Comparison of ENCODE assay signal across 29 cellular contexts in genomic region chr9:132806306-132806705, GRCh38.
"Had no signal": no experiment of that assay in that cellular context is flagged by ENCODE, and none has a peak within 500 bp of the region (broad histone marks: within the 10 kb centered on the region; RNA-seq: fewer than 3 reads in every experiment).

No MANE protein-coding gene starts in this region.

- H3K9me3 Mint-ChIP-seq: activated naive CD4-positive, alpha-beta T cell treated with anti-CD3 and anti-CD28 coated beads for 36 hours; activated naive CD8-positive, alpha-beta T cell treated with anti-CD3 and anti-CD28 coated beads for 36 hours; activated T-helper 1 cell treated with anti-CD3 and anti-CD28 coated beads, Interleukin-12 subunit alpha, Interleukin-12 subunit beta, Interleukin-2, Interleukin-4 antibody, amounts not matched to agents 30 ng/mL and 10 ng/mL and 1 ng/mL, durations not matched to agents 14 hours and 24 hours and 36 hours; T-helper 2 cell treated with Interferon-gamma antibody and Interleukin-4, amounts not matched to agents 5 μg/mL and 100 μg/mL, for 36 hours had no signal

- ATAC-seq: activated CD4-positive, alpha-beta T cell treated with anti-CD3 and anti-CD28 coated beads for 36 hours; activated CD8-positive, alpha-beta T cell treated with anti-CD3 and anti-CD28 coated beads, Interleukin-2, amount 10 ng/mL, durations not matched to agents 7 days and 5 days; body of pancreas; gastrocnemius medialis; left lobe of liver; mucosa of descending colon; psoas muscle; stimulated activated naive B cell treated with anti-CD40 and anti-IgM and Interleukin-4, amounts not matched to agents 10 μg/mL and 1 μg/mL and 100 μg/mL, for 72 hours had no signal

- H3K9me3 ChIP-seq: adrenal gland, body of pancreas, colonic mucosa, gastrocnemius medialis, lower lobe of right lung, mucosa of descending colon, psoas muscle, right atrium auricular region, suprapubic skin, tibial artery had no signal

- H3K4me2 ChIP-seq: hepatocyte had no signal

- H3K4me3 ChIP-seq: adrenal gland, body of pancreas, cardiac muscle cell, colonic mucosa, gastrocnemius medialis, hepatocyte, lower lobe of right lung, mucosa of descending colon, psoas muscle, right atrium auricular region, suprapubic skin, tibial artery had no signal

- H3K79me2 ChIP-seq: hepatocyte, parathyroid adenoma had no signal

- H3K36me3 ChIP-seq: adrenal gland, cardiac muscle cell, colonic mucosa, gastrocnemius medialis, lower lobe of right lung, right atrium auricular region, suprapubic skin, tibial artery had no signal

- H3K9ac ChIP-seq: parathyroid adenoma had no signal

- DNase-seq: activated CD4-positive, alpha-beta T cell treated with anti-CD3 and anti-CD28 coated beads for 36 hours; activated CD4-positive, CD25-positive, alpha-beta regulatory T cell; activated CD8-positive, alpha-beta T cell treated with anti-CD3 and anti-CD28 coated beads, Interleukin-2, amount 10 ng/mL, durations not matched to agents 7 days and 5 days; activated effector memory CD4-positive, alpha-beta T cell treated with anti-CD3 and anti-CD28 coated beads, Interleukin-2, amount 50 U/mL, for 16 hours; activated naive CD4-positive, alpha-beta T cell treated with anti-CD3 and anti-CD28 coated beads for 36 hours; activated naive CD8-positive, alpha-beta T cell treated with anti-CD3 and anti-CD28 coated beads for 36 hours; body of pancreas; cerebellar nuclear complex; colonic mucosa; effector CD8-positive, alpha-beta T cell; gastrocnemius medialis; lower lobe of right lung; mesenchymal stem cell; mucosa of descending colon; psoas muscle; stimulated activated CD4-positive, alpha-beta T cell treated with anti-CD3 and anti-CD28 coated beads, Interleukin-15, amount 100 ng/mL, for 24 hours; stimulated activated CD4-positive, alpha-beta T cell treated with anti-CD3 and anti-CD28 coated beads, Interleukin-2, amount 100 ng/mL, for 24 hours; stimulated activated naive B cell treated with anti-CD40 and anti-IgM and Interleukin-4, amounts not matched to agents 10 μg/mL and 1 μg/mL and 100 μg/mL, for 72 hours; T-helper 1 cell; tibial artery had no signal

- H3K36me3 Mint-ChIP-seq: activated naive CD8-positive, alpha-beta T cell treated with anti-CD3 and anti-CD28 coated beads for 36 hours; stimulated activated naive B cell treated with anti-CD40 and anti-IgM and Interleukin-4, amounts not matched to agents 10 μg/mL and 1 μg/mL and 100 μg/mL, for 72 hours had no signal

- H3K27ac ChIP-seq: adrenal gland, body of pancreas, cardiac muscle cell, colonic mucosa, gastrocnemius medialis, hepatocyte, lower lobe of right lung, parathyroid adenoma, psoas muscle, right atrium auricular region, suprapubic skin, tibial artery had no signal

- H3K4me1 ChIP-seq: adrenal gland, body of pancreas, colonic mucosa, gastrocnemius medialis, lower lobe of right lung, parathyroid adenoma, psoas muscle, right atrium auricular region, tibial artery had no signal

- H3K4me1 Mint-ChIP-seq: activated CD4-positive, alpha-beta T cell treated with anti-CD3 and anti-CD28 coated beads for 36 hours; activated naive CD8-positive, alpha-beta T cell treated with anti-CD3 and anti-CD28 coated beads for 36 hours had no signal

- H3K27ac Mint-ChIP-seq: activated CD4-positive, alpha-beta T cell treated with anti-CD3 and anti-CD28 coated beads for 36 hours; activated CD8-positive, alpha-beta T cell treated with anti-CD3 and anti-CD28 coated beads, Interleukin-2, amount 10 ng/mL, durations not matched to agents 7 days and 5 days; activated naive CD4-positive, alpha-beta T cell treated with anti-CD3 and anti-CD28 coated beads for 36 hours; activated naive CD8-positive, alpha-beta T cell treated with anti-CD3 and anti-CD28 coated beads for 36 hours; activated T-helper 1 cell treated with anti-CD3 and anti-CD28 coated beads, Interleukin-12 subunit alpha, Interleukin-12 subunit beta, Interleukin-2, Interleukin-4 antibody, amounts not matched to agents 30 ng/mL and 10 ng/mL and 1 ng/mL, durations not matched to agents 14 hours and 24 hours and 36 hours; stimulated activated naive B cell treated with anti-CD40 and anti-IgM and Interleukin-4, amounts not matched to agents 10 μg/mL and 1 μg/mL and 100 μg/mL, for 72 hours; T-helper 2 cell treated with Interferon-gamma antibody and Interleukin-4, amounts not matched to agents 5 μg/mL and 100 μg/mL, for 36 hours had no signal

- H3K27me3 ChIP-seq: adrenal gland, body of pancreas, hepatocyte, right atrium auricular region had no signal

- H3K4me3 Mint-ChIP-seq: activated CD4-positive, alpha-beta T cell treated with anti-CD3 and anti-CD28 coated beads for 36 hours; activated CD8-positive, alpha-beta T cell treated with anti-CD3 and anti-CD28 coated beads, Interleukin-2, amount 10 ng/mL, durations not matched to agents 7 days and 5 days; activated naive CD4-positive, alpha-beta T cell treated with anti-CD3 and anti-CD28 coated beads for 36 hours; activated naive CD8-positive, alpha-beta T cell treated with anti-CD3 and anti-CD28 coated beads for 36 hours; activated T-helper 1 cell treated with anti-CD3 and anti-CD28 coated beads, Interleukin-12 subunit alpha, Interleukin-12 subunit beta, Interleukin-2, Interleukin-4 antibody, amounts not matched to agents 30 ng/mL and 10 ng/mL and 1 ng/mL, durations not matched to agents 14 hours and 24 hours and 36 hours; stimulated activated naive B cell treated with anti-CD40 and anti-IgM and Interleukin-4, amounts not matched to agents 10 μg/mL and 1 μg/mL and 100 μg/mL, for 72 hours; T-helper 2 cell treated with Interferon-gamma antibody and Interleukin-4, amounts not matched to agents 5 μg/mL and 100 μg/mL, for 36 hours had no signal

- H2AFZ ChIP-seq: hepatocyte, parathyroid adenoma had no signal
